5 cellular contexts compared by ENCODE assay signal in genomic region chr20:45761966-45762365, GRCh38. TPM values are rescaled to one million over a fixed set of nuclear protein-coding genes. Genes with fewer than 3 reads are reported as not detected.
"Had no signal": no experiment of that assay in that cellular context is flagged by ENCODE, and none has a peak within 500 bp of the region (broad histone marks: within the 10 kb centered on the region; RNA-seq: fewer than 3 reads in every experiment).

No MANE protein-coding gene starts in this region.

RNA-seq across cellular contexts. Expression of gene WFDC3, which starts 29.7 kb away (rescaled TPM):
- total RNA-seq: K562 had no signal

RNA-seq across cellular contexts. Expression of gene SPINT4, which starts 39.8 kb away (rescaled TPM):
- total RNA-seq: GM23248, HFFc6, HT1080, IMR-90, K562 had no signal

RNA-seq across cellular contexts. Expression of gene WFDC10B, which starts 57.1 kb away (rescaled TPM):
- total RNA-seq: GM23248, HFFc6, IMR-90, K562 had no signal
